23 cellular contexts compared by ENCODE assay signal in genomic region chr18:58174285-58174684, GRCh38.
"Had no signal": no experiment of that assay in that cellular context is flagged by ENCODE, and none has a peak within 500 bp of the region (broad histone marks: within the 10 kb centered on the region; RNA-seq: fewer than 3 reads in every experiment).

No MANE protein-coding gene starts in this region.

- DNase-seq: activated CD4-positive, alpha-beta T cell treated with anti-CD3 and anti-CD28 coated beads for 4 hours; activated CD4-positive, alpha-beta T cell treated with anti-CD3 and anti-CD28 coated beads, Interleukin-2, amount 50 U/mL, for 4 hours; activated naive CD4-positive, alpha-beta T cell; activated T-cell treated with anti-CD3 and anti-CD28 coated beads, Interleukin-2, amount 50 U/mL, for 48 hours; effector CD4-positive, alpha-beta T cell; esophagus squamous epithelium; foreskin melanocyte; left ventricle myocardium inferior; right lobe of liver; stimulated activated CD4-positive, alpha-beta T cell treated with anti-CD3 and anti-CD28 coated beads, Interleukin-4, amount 100 ng/mL, for 1 hour; stimulated activated naive CD8-positive, alpha-beta T cell treated with anti-CD3 and anti-CD28 coated beads, Interleukin-15, Interleukin-2, amounts not matched to agents 100 U/mL and 50 U/mL, for 24 hours; T-helper 2 cell; upper lobe of left lung had no signal

- H3K4me1 ChIP-seq: left ventricle myocardium inferior, right lobe of liver had no signal

- H3K9me3 Mint-ChIP-seq: activated naive CD4-positive, alpha-beta T cell treated with anti-CD3 and anti-CD28 coated beads, Interleukin-2, amount 50 U/mL, for 72 hours; activated T-helper 2 cell treated with anti-CD3 and anti-CD28 coated beads, Interferon-gamma antibody, Interleukin-2, Interleukin-4, amounts not matched to agents 10 μg/mL and 5 μg/mL and 100 μg/mL, durations not matched to agents 14 hours and 24 hours and 36 hours; central memory CD8-positive, alpha-beta T cell; dendritic cell treated with granulocyte-macrophage colony-stimulating factor and Interleukin-4, amounts not matched to agents 40 ng/mL and 50 ng/mL, for 4 days; nephron had no signal

- H3K9me3 ChIP-seq: esophagus squamous epithelium, left ventricle myocardium inferior, neutrophil, right lobe of liver, thoracic aorta, upper lobe of left lung had no signal

- ATAC-seq: activated naive CD4-positive, alpha-beta T cell treated with anti-CD3 and anti-CD28 coated beads, Interleukin-2, amount 50 U/mL, for 72 hours; right lobe of liver; stimulated activated naive CD8-positive, alpha-beta T cell treated with anti-CD3 and anti-CD28 coated beads, Interleukin-15, Interleukin-2, amounts not matched to agents 100 U/mL and 50 U/mL, for 24 hours had no signal

- H3K27me3 ChIP-seq: esophagus squamous epithelium, right lobe of liver, upper lobe of left lung had no signal

- H3K36me3 Mint-ChIP-seq: activated naive CD4-positive, alpha-beta T cell treated with anti-CD3 and anti-CD28 coated beads, Interleukin-2, amount 50 U/mL, for 72 hours had no signal

- H3K27ac Mint-ChIP-seq: activated naive CD4-positive, alpha-beta T cell treated with anti-CD3 and anti-CD28 coated beads, Interleukin-2, amount 50 U/mL, for 72 hours; activated T-helper 2 cell treated with anti-CD3 and anti-CD28 coated beads, Interferon-gamma antibody, Interleukin-2, Interleukin-4, amounts not matched to agents 10 μg/mL and 5 μg/mL and 100 μg/mL, durations not matched to agents 14 hours and 24 hours and 36 hours; dendritic cell treated with granulocyte-macrophage colony-stimulating factor and Interleukin-4, amounts not matched to agents 40 ng/mL and 50 ng/mL, for 4 days; progenitor cell of endocrine pancreas had no signal

- H3K4me1 Mint-ChIP-seq: central memory CD8-positive, alpha-beta T cell had no signal

- H3K36me3 ChIP-seq: esophagus squamous epithelium, left ventricle myocardium inferior, neutrophil, right lobe of liver, thoracic aorta, upper lobe of left lung had no signal

- H3K27me3 Mint-ChIP-seq: progenitor cell of endocrine pancreas had no signal

- H3K27ac ChIP-seq: epithelial cell of prostate, esophagus squamous epithelium, left ventricle myocardium inferior, neutrophil, right lobe of liver, thoracic aorta had no signal

- H3K4me3 Mint-ChIP-seq: central memory CD8-positive, alpha-beta T cell; dendritic cell treated with granulocyte-macrophage colony-stimulating factor and Interleukin-4, amounts not matched to agents 40 ng/mL and 50 ng/mL, for 4 days; nephron had no signal

- H3K4me3 ChIP-seq: esophagus squamous epithelium, left ventricle myocardium inferior, lung, right lobe of liver, thoracic aorta, upper lobe of left lung had no signal
